13 cellular contexts compared by ENCODE assay signal in genomic region chrX:38304010-38304409, GRCh38.
DNase-seq lines count a peak whose midpoint lies in the region; ATAC-seq and TF ChIP-seq lines count a peak whose summit lies in the region.
"Had no signal": no experiment of that assay in that cellular context is flagged by ENCODE, and none has a peak within 500 bp of the region (broad histone marks: within the 10 kb centered on the region; RNA-seq: fewer than 3 reads in every experiment).

No MANE protein-coding gene starts in this region.

- no peaks in the 10 kb centered on the region for H3K9me3 ChIP-seq in HAP-1
- no peaks in the 10 kb centered on the region for H3K9me3 ChIP-seq in WERI-Rb-1 (ENCODE audit: severe bottlenecking)
- H3K9me3 ChIP-seq: Peyer's patch had no signal

- DNase-seq in ACHN, result peak; percentile 17
- peak; percentile 19 to 39 for DNase-seq in HAP-1 (ENCODE audit: low spot score in 2 of 2)
- DNase-seq in WERI-Rb-1, result peak; percentile 7
- peak; percentile 14 for DNase-seq in glomerular visceral epithelial cell (ENCODE audit: extremely low spot score)
- DNase-seq in NCI-H2107 (lab: John Stamatoyannopoulos, UW), result no peak
- no peak for DNase-seq in SHP77 (lab: John Stamatoyannopoulos, UW)
- DNase-seq in T-helper 9 cell, result no peak
- DNase-seq: activated naive CD4-positive, alpha-beta T cell treated with anti-CD3 and anti-CD28 coated beads, Interleukin-2, amount 50 U/mL, for 16 hours; CD4-positive, CD25-positive, alpha-beta regulatory T cell; Peyer's patch; stimulated activated CD8-positive, alpha-beta memory T cell treated with anti-CD3 and anti-CD28 coated beads, Interleukin-4, amount 100 ng/mL, for 48 hours had no signal

- ATAC-seq in GM19395 (IDR thresholded peaks at IDR 0.05; ENCODE audit: unreplicated experiment), result no peak

- H3K36me3 ChIP-seq in HAP-1 (replicated peaks), result no peaks in the 10 kb centered on the region; the same call in 1 of the 2 replicates
- no peaks in the 10 kb centered on the region for H3K36me3 ChIP-seq in WERI-Rb-1
- H3K36me3 ChIP-seq: Peyer's patch had no signal

- H3K4me3 ChIP-seq in HAP-1 (no peak overlapping the region), WERI-Rb-1 (ENCODE audit: low read depth, low read length) (no peak overlapping the region)
- H3K4me3 ChIP-seq: lung, Peyer's patch had no signal

- no peaks in the 10 kb centered on the region for H3K27me3 ChIP-seq in HAP-1 (ENCODE audit: low read depth)
- H3K27me3 ChIP-seq in WERI-Rb-1 (ENCODE audit: insufficient read depth, low read depth, severe bottlenecking), result peaks cover 5% of the 10 kb centered on the region
- H3K27me3 ChIP-seq: Peyer's patch had no signal

- in situ Hi-C loops in ACHN (cut with HindIII; ENCODE audit: low pct_ligation_motif_present, low pct_unique_long_range_greater_than_20kb, low sequenced_read_pairs), result no loop called here
- in situ Hi-C loops in HAP-1 (cut with MboI; ENCODE audit: low sequenced_read_pairs), result no loop called here

- TF ChIP-seq CTCF in WERI-Rb-1 (IDR thresholded peaks at IDR 0.05; ENCODE audit: low read depth, low read length), result 0 out of 2 replicates have a peak, but pooled peaks have one; percentile 21

- H3K4me1 ChIP-seq in HAP-1, result no peaks in the 10 kb centered on the region
- H3K4me1 ChIP-seq: Peyer's patch had no signal

- H3K27ac ChIP-seq in WERI-Rb-1, result no peak overlapping the region
- H3K27ac ChIP-seq: Peyer's patch had no signal

Comparison
In these comparisons a context has a peak if more than half of its experiments do, and no peak if none do; other contexts are left out.
1. DNase-seq: peak in ACHN (single experiment), HAP-1 (2 of 2), WERI-Rb-1 (single experiment) and glomerular visceral epithelial cell (single experiment); none in NCI-H2107 (single experiment), SHP77 (0 of 2) and T-helper 9 cell (single experiment).